10 cellular contexts compared by ENCODE assay signal in genomic region chr10:78458983-78459638, GRCh38.
DNase-seq lines count a peak whose midpoint lies in the region; ATAC-seq and TF ChIP-seq lines count a peak whose summit lies in the region.
"Had no signal": no experiment of that assay in that cellular context is flagged by ENCODE, and none has a peak within 500 bp of the region (broad histone marks: within the 10 kb centered on the region; RNA-seq: fewer than 3 reads in every experiment).

No MANE protein-coding gene starts in this region.

- DNase-seq in DMS79 treated with DMSO at 0.1 percent for 48 hours (lab: John Stamatoyannopoulos, UW) (peak; percentile 69), NCI-H1417 (lab: John Stamatoyannopoulos, UW) (peak; percentile 44 to 89 (median 49)), WTC11 (ENCODE audit: low spot score) (no peak), lung microvascular endothelial cell (ENCODE audit: low read depth in 2 of 2) (peak; percentile 34 to 96), superior temporal gyrus (ENCODE audit: extremely low spot score) (no peak)
- DNase-seq in stimulated activated naive CD4-positive, alpha-beta T cell (lab: John Stamatoyannopoulos, UW) = no peak
- DNase-seq: NCI-H524, nephron progenitor cell had no signal

- POLR2A ChIA-PET in WTC11 (lab: Charles Lee) = no interaction called here

- no peak overlapping the region for H3K27ac Mint-ChIP-seq in WTC11
- H3K27ac Mint-ChIP-seq: nephron progenitor cell had no signal

- CTCF ChIA-PET in WTC11 (lab: Charles Lee) = no interaction called here

- no peaks in the 10 kb centered on the region for H3K36me3 Mint-ChIP-seq in WTC11

- no peak for ATAC-seq in WTC11
- no peak for ATAC-seq in GM21447 (IDR thresholded peaks at IDR 0.05; ENCODE audit: unreplicated experiment)
- no peak for ATAC-seq in HG03571 (IDR thresholded peaks at IDR 0.05; ENCODE audit: unreplicated experiment)

- peaks cover 7% of the 10 kb centered on the region for H3K4me1 Mint-ChIP-seq in WTC11

- H3K9me3 Mint-ChIP-seq in WTC11 = no peaks in the 10 kb centered on the region
- H3K9me3 Mint-ChIP-seq: nephron progenitor cell had no signal

- H3K27me3 Mint-ChIP-seq in WTC11 (ENCODE audit: low read depth) = no peaks in the 10 kb centered on the region

- TF ChIP-seq CTCF in WTC11 (IDR thresholded peaks at IDR 0.05) = no peak

- H3K4me3 Mint-ChIP-seq in WTC11 = no peak overlapping the region
- H3K4me3 Mint-ChIP-seq: nephron progenitor cell had no signal

TF ChIP-seq in WTC11, 78 proteins besides CTCF, POLR2A, EP300 and RAD21:
- TF ChIP-seq, protein P1, sequence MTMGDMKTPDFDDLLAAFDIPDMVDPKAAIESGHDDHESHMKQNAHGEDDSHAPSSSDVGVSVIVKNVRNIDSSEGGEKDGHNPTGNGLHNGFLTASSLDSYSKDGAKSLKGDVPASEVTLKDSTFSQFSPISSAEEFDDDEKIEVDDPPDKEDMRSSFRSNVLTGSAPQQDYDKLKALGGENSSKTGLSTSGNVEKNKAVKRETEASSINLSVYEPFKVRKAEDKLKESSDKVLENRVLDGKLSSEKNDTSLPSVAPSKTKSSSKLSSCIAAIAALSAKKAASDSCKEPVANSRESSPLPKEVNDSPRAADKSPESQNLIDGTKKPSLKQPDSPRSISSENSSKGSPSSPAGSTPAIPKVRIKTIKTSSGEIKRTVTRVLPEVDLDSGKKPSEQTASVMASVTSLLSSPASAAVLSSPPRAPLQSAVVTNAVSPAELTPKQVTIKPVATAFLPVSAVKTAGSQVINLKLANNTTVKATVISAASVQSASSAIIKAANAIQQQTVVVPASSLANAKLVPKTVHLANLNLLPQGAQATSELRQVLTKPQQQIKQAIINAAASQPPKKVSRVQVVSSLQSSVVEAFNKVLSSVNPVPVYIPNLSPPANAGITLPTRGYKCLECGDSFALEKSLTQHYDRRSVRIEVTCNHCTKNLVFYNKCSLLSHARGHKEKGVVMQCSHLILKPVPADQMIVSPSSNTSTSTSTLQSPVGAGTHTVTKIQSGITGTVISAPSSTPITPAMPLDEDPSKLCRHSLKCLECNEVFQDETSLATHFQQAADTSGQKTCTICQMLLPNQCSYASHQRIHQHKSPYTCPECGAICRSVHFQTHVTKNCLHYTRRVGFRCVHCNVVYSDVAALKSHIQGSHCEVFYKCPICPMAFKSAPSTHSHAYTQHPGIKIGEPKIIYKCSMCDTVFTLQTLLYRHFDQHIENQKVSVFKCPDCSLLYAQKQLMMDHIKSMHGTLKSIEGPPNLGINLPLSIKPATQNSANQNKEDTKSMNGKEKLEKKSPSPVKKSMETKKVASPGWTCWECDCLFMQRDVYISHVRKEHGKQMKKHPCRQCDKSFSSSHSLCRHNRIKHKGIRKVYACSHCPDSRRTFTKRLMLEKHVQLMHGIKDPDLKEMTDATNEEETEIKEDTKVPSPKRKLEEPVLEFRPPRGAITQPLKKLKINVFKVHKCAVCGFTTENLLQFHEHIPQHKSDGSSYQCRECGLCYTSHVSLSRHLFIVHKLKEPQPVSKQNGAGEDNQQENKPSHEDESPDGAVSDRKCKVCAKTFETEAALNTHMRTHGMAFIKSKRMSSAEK (CRISPR knock-in tag; IDR thresholded peaks at IDR 0.05; ENCODE audit: borderline replicate concordance) = no peak
- TF ChIP-seq GABPB1 (CRISPR knock-in tag; IDR thresholded peaks at IDR 0.05) = peak; percentile 95

Comparison
In these comparisons a context has a peak if more than half of its experiments do, and no peak if none do; other contexts are left out.
1. DNase-seq: peak in DMS79 treated with DMSO at 0.1 percent for 48 hours (single experiment), NCI-H1417 (3 of 3) and lung microvascular endothelial cell (2 of 2); none in WTC11 (single experiment), superior temporal gyrus (single experiment) and stimulated activated naive CD4-positive, alpha-beta T cell (0 of 6).